ENCODE assay signal across 1 cellular context in genomic region chr1:21022279-21023040, GRCh38.
TF ChIP-seq lines count a peak whose summit lies in the region.

No MANE protein-coding gene starts in this region.

TF ChIP-seq in K562, 482 proteins besides CTCF, POLR2A, EP300 and RAD21 (continued from another document and continues in another):
- TF ChIP-seq MLX (CRISPR knock-in tag; conservative IDR thresholded peaks at IDR 0.05) = no peak
- TF ChIP-seq OTX1 (CRISPR knock-in tag; IDR thresholded peaks at IDR 0.05) = peak; percentile 73; the same call in 1 of the 2 replicates
- TF ChIP-seq RERE (CRISPR knock-in tag; IDR thresholded peaks at IDR 0.05; ENCODE audit: borderline replicate concordance) = no peak
- TF ChIP-seq SIN3A (IDR thresholded peaks at IDR 0.05; ENCODE audit: borderline replicate concordance in 2 of 2, control insufficient read depth in 1 of 2, low read depth in 2 of 2, low read length in 2 of 2) = no peak
- no peak for TF ChIP-seq FOXK1 (CRISPR knock-in tag; IDR thresholded peaks at IDR 0.05; ENCODE audit: borderline replicate concordance)
- TF ChIP-seq CBX5 (IDR thresholded peaks at IDR 0.05; ENCODE audit: borderline replicate concordance, low read depth) = no peak
- no peak for TF ChIP-seq HNRNPH1 (optimal IDR thresholded peaks at IDR 0.05; ENCODE audit: low read depth, low read length)
- peak; percentile 99 for TF ChIP-seq MAFF (IDR thresholded peaks at IDR 0.05; ENCODE audit: low read length)
- TF ChIP-seq BCOR (IDR thresholded peaks at IDR 0.05) = peak; percentile 32; the same call in 1 of the 2 replicates
- TF ChIP-seq ZNF124 (CRISPR knock-in tag; IDR thresholded peaks at IDR 0.05) = no peak
- no peak for TF ChIP-seq XRCC4 (IDR thresholded peaks at IDR 0.05; ENCODE audit: extremely low read depth, insufficient read depth, insufficient read length)
- peak; percentile 97 for TF ChIP-seq DACH1 (IDR thresholded peaks at IDR 0.05; ENCODE audit: partially characterized antibody)
- peak; percentile 52; the same call in 1 of the 2 replicates for TF ChIP-seq TOE1 (IDR thresholded peaks at IDR 0.05; ENCODE audit: borderline replicate concordance)
- TF ChIP-seq TOE1 (CRISPR knock-in tag; IDR thresholded peaks at IDR 0.05; ENCODE audit: borderline replicate concordance, low read depth) = no peak
- no peak for TF ChIP-seq PURB (CRISPR knock-in tag; IDR thresholded peaks at IDR 0.05; ENCODE audit: low read depth)
- no peak for TF ChIP-seq SMARCB1 (IDR thresholded peaks at IDR 0.05; ENCODE audit: insufficient read length, low read depth)
- TF ChIP-seq FOXP1 (CRISPR knock-in tag; IDR thresholded peaks at IDR 0.05) = 0 out of 2 replicates have a peak, but pooled peaks have one; percentile 42
- no peak for TF ChIP-seq PPARD (CRISPR knock-in tag; IDR thresholded peaks at IDR 0.05)
- TF ChIP-seq ZNF384 (IDR thresholded peaks at IDR 0.05; ENCODE audit: low read depth, low read length) = 0 out of 2 replicates have a peak, but pooled peaks have one; percentile 28
- TF ChIP-seq ADNP (tag; IDR thresholded peaks at IDR 0.05) = peak; percentile 47; the same call in 1 of the 2 replicates
- TF ChIP-seq JUNB (CRISPR knock-in tag; conservative IDR thresholded peaks at IDR 0.05) = 0 out of 2 replicates have a peak, but pooled peaks have one; percentile 32
- TF ChIP-seq POLR2AphosphoS5 (IDR thresholded peaks at IDR 0.05; ENCODE audit: control insufficient read depth, insufficient read depth, low read depth, low read length) = peak; percentile 32; the same call in 1 of the 2 replicates
- TF ChIP-seq PCBP1 (IDR thresholded peaks at IDR 0.05; ENCODE audit: low read depth, low read length, poor library complexity, severe bottlenecking) = no peak
- TF ChIP-seq SAFB2 (IDR thresholded peaks at IDR 0.05; ENCODE audit: borderline replicate concordance, low read depth, low read length, severe bottlenecking) = no peak
- no peak for TF ChIP-seq MED1 (CRISPR knock-in tag; IDR thresholded peaks at IDR 0.05; ENCODE audit: borderline replicate concordance)
- TF ChIP-seq PHF20 (IDR thresholded peaks at IDR 0.05; ENCODE audit: partially characterized antibody) = no peak
- TF ChIP-seq NR4A1 (CRISPR knock-in tag; IDR thresholded peaks at IDR 0.05) = no peak
- TF ChIP-seq NR4A1 (tag; IDR thresholded peaks at IDR 0.05) = peak; percentile 87
- TF ChIP-seq KAT7 (CRISPR knock-in tag; IDR thresholded peaks at IDR 0.05; ENCODE audit: borderline replicate concordance) = no peak
- TF ChIP-seq SRSF7 (optimal IDR thresholded peaks at IDR 0.05; ENCODE audit: low read depth, low read length) = no peak
- no peak for TF ChIP-seq ELK3 (CRISPR knock-in tag; IDR thresholded peaks at IDR 0.05)
- TF ChIP-seq HOMEZ (CRISPR knock-in tag; IDR thresholded peaks at IDR 0.05) = no peak
- TF ChIP-seq CEBPZ (IDR thresholded peaks at IDR 0.05; ENCODE audit: borderline replicate concordance, low read depth, low read length) = no peak
- TF ChIP-seq EHMT2 (IDR thresholded peaks at IDR 0.05) = peak; percentile 69; the same call in 1 of the 2 replicates
- 0 out of 2 replicates have a peak, but pooled peaks have one; percentile 54 for TF ChIP-seq ZNF644 (tag; IDR thresholded peaks at IDR 0.05; ENCODE audit: low read depth)
- TF ChIP-seq TSHZ1 (CRISPR knock-in tag; IDR thresholded peaks at IDR 0.05) = no peak
- TF ChIP-seq NFE2 (IDR thresholded peaks at IDR 0.05; ENCODE audit: low read depth) = peak; percentile 100
- TF ChIP-seq KDM4B (IDR thresholded peaks at IDR 0.05; ENCODE audit: borderline replicate concordance in 2 of 2, low read depth in 1 of 2) = no peak; a peak in 1 of 4 replicates
- TF ChIP-seq ZBTB5 (IDR thresholded peaks at IDR 0.05) = no peak
- TF ChIP-seq ELK1 (CRISPR knock-in tag; IDR thresholded peaks at IDR 0.05) = no peak
- TF ChIP-seq SIRT6 (IDR thresholded peaks at IDR 0.05; ENCODE audit: low read depth, low read length) = no peak
- TF ChIP-seq ARID2 (IDR thresholded peaks at IDR 0.05) = peak; percentile 31; the same call in 1 of the 2 replicates
- 0 out of 2 replicates have a peak, but pooled peaks have one; percentile 5 for TF ChIP-seq ZNF212 (CRISPR knock-in tag; IDR thresholded peaks at IDR 0.05)
- peak; percentile 95 to 96 for TF ChIP-seq FOXK2 (conservative IDR thresholded peaks at IDR 0.05 in 1 of 2, IDR thresholded peaks at IDR 0.05 in 1 of 2; ENCODE audit: low read depth in 2 of 2)
- TF ChIP-seq ZNF77 (CRISPR knock-in tag; IDR thresholded peaks at IDR 0.05) = no peak
